Comparison of ENCODE assay signal across 30 cellular contexts in the genomic region with DNA sequence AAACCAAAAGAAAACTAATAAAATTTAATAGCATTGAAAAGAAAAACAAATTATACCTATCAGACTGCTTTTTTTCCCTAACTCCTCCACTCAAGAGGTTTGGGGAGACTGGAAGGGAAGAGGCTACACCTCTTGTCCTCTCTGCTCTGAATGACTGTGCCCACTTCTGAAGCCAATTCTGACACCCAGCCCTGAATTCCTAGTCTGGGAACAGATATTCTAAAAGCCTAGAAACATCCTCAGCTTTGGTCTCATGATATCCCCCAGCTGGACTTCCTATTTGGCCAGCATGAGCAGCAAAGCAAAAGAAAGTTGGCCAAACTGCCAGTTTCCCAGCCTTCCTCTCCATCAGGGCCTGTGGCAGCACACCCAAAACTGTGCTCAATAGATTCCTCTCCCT.
"Had no signal": no experiment of that assay in that cellular context is flagged by ENCODE, and none has a peak within 500 bp of the region (broad histone marks: within the 10 kb centered on the region; RNA-seq: fewer than 3 reads in every experiment).

No MANE protein-coding gene starts in this region.

- H3K27me3 ChIP-seq: ascending aorta, breast epithelium, SJCRH30 had no signal

- H3K36me3 Mint-ChIP-seq: activated naive CD4-positive, alpha-beta T cell treated with anti-CD3 and anti-CD28 coated beads, Interleukin-2, amount 50 U/mL, for 24 hours; activated naive CD8-positive, alpha-beta T cell treated with anti-CD3 and anti-CD28 coated beads, Interleukin-2, amount 10 ng/mL, durations not matched to agents 7 days and 5 days had no signal

- H3K36me3 ChIP-seq: ascending aorta, breast epithelium, SJCRH30 had no signal

- H3K27ac ChIP-seq: ascending aorta, breast epithelium, KMS-11, PC-9, RWPE1, SJCRH30, SK-N-MC had no signal

- H3K4me3 ChIP-seq: ascending aorta, breast epithelium, PC-9, SJCRH30, SK-N-MC had no signal

- H3K9me3 ChIP-seq: ascending aorta, breast epithelium, SJCRH30 had no signal

- H3K4me3 Mint-ChIP-seq: activated CD4-positive, alpha-beta T cell treated with anti-CD3 and anti-CD28 coated beads, Interleukin-2, amount 10 ng/mL, durations not matched to agents 24 days and 14 days; activated CD8-positive, alpha-beta T cell treated with anti-CD3 and anti-CD28 coated beads for 36 hours; activated naive CD4-positive, alpha-beta T cell treated with anti-CD3 and anti-CD28 coated beads, Interleukin-2, amount 50 U/mL, for 24 hours; activated naive CD8-positive, alpha-beta T cell treated with anti-CD3 and anti-CD28 coated beads, Interleukin-2, amount 10 ng/mL, durations not matched to agents 7 days and 5 days; activated T-cell treated with anti-CD3 and anti-CD28 coated beads, Interleukin-2, amount 50 U/mL, for 72 hours had no signal

- H3K4me1 Mint-ChIP-seq: activated CD4-positive, alpha-beta T cell treated with anti-CD3 and anti-CD28 coated beads, Interleukin-2, amount 10 ng/mL, durations not matched to agents 24 days and 14 days; activated naive CD4-positive, alpha-beta T cell treated with anti-CD3 and anti-CD28 coated beads, Interleukin-2, amount 50 U/mL, for 24 hours; activated naive CD8-positive, alpha-beta T cell treated with anti-CD3 and anti-CD28 coated beads, Interleukin-2, amount 10 ng/mL, durations not matched to agents 7 days and 5 days had no signal

- H3K27me3 Mint-ChIP-seq: activated CD4-positive, alpha-beta T cell treated with anti-CD3 and anti-CD28 coated beads, Interleukin-2, amount 10 ng/mL, durations not matched to agents 24 days and 14 days; activated CD8-positive, alpha-beta T cell treated with anti-CD3 and anti-CD28 coated beads for 36 hours had no signal

- H3K4me1 ChIP-seq: ascending aorta, breast epithelium had no signal

- H3K4me2 ChIP-seq: KMS-11, PC-9 had no signal

- DNase-seq: activated CD4-positive, alpha-beta T cell treated with anti-CD3 and anti-CD28 coated beads, Interleukin-2, amount 10 ng/mL, durations not matched to agents 24 days and 14 days; activated CD4-positive, alpha-beta T cell treated with anti-CD3 and anti-CD28 coated beads, Interleukin-2, amount 50 U/mL, for 4 hours; activated CD8-positive, alpha-beta T cell treated with anti-CD3 and anti-CD28 coated beads for 36 hours; activated gamma-delta T cell; activated naive CD4-positive, alpha-beta T cell treated with Interleukin-2 at 50 U/mL for 16 hours; activated naive CD8-positive, alpha-beta T cell treated with anti-CD3 and anti-CD28 coated beads, Interleukin-2, amount 10 ng/mL, durations not matched to agents 7 days and 5 days; activated T-cell treated with anti-CD3 and anti-CD28 coated beads, Interleukin-2, amount 50 U/mL, for 1 hour; activated T-cell treated with anti-CD3 and anti-CD28 coated beads, Interleukin-2, amount 50 U/mL, for 72 hours; amygdala; MM.1S; MV-4-11; NCI-H1092; NCI-H1436 treated with DMSO at 0.1 percent for 48 hours; NCI-H1694 treated with DMSO at 0.1 percent for 48 hours; NCI-H2029; NCI-H510A; NCI-H526; NCI-H748 treated with DMSO at 0.1 percent for 48 hours; NK-92 treated with Interleukin-12 subunit alpha and Interleukin-12 subunit beta, amount 100 ng/mL, for 24 hours; PC-9; SHP77; SJCRH30; T1000 had no signal

- H3K9me3 Mint-ChIP-seq: activated CD4-positive, alpha-beta T cell treated with anti-CD3 and anti-CD28 coated beads, Interleukin-2, amount 10 ng/mL, durations not matched to agents 24 days and 14 days; activated CD8-positive, alpha-beta T cell treated with anti-CD3 and anti-CD28 coated beads for 36 hours; activated naive CD4-positive, alpha-beta T cell treated with anti-CD3 and anti-CD28 coated beads, Interleukin-2, amount 50 U/mL, for 24 hours; activated naive CD8-positive, alpha-beta T cell treated with anti-CD3 and anti-CD28 coated beads, Interleukin-2, amount 10 ng/mL, durations not matched to agents 7 days and 5 days; activated T-cell treated with anti-CD3 and anti-CD28 coated beads, Interleukin-2, amount 50 U/mL, for 72 hours; activated T-helper 2 cell treated with anti-CD3 and anti-CD28 coated beads, Interferon-gamma antibody, Interleukin-2, Interleukin-4, amounts not matched to agents 10 μg/mL and 5 μg/mL and 100 μg/mL, durations not matched to agents 14 hours and 24 hours and 36 hours had no signal

- ATAC-seq: activated CD8-positive, alpha-beta T cell treated with anti-CD3 and anti-CD28 coated beads for 36 hours; activated T-cell treated with anti-CD3 and anti-CD28 coated beads, Interleukin-2, amount 50 U/mL, for 72 hours had no signal

- H3K9ac ChIP-seq: KMS-11 had no signal

- H3K27ac Mint-ChIP-seq: activated CD4-positive, alpha-beta T cell treated with anti-CD3 and anti-CD28 coated beads, Interleukin-2, amount 10 ng/mL, durations not matched to agents 24 days and 14 days; activated CD8-positive, alpha-beta T cell treated with anti-CD3 and anti-CD28 coated beads for 36 hours; activated naive CD4-positive, alpha-beta T cell treated with anti-CD3 and anti-CD28 coated beads, Interleukin-2, amount 50 U/mL, for 24 hours; activated naive CD8-positive, alpha-beta T cell treated with anti-CD3 and anti-CD28 coated beads, Interleukin-2, amount 10 ng/mL, durations not matched to agents 7 days and 5 days; activated T-cell treated with anti-CD3 and anti-CD28 coated beads, Interleukin-2, amount 50 U/mL, for 72 hours; activated T-helper 2 cell treated with anti-CD3 and anti-CD28 coated beads, Interferon-gamma antibody, Interleukin-2, Interleukin-4, amounts not matched to agents 10 μg/mL and 5 μg/mL and 100 μg/mL, durations not matched to agents 14 hours and 24 hours and 36 hours had no signal

- H2AFZ ChIP-seq: PC-9 had no signal
